Comparison of ENCODE assay signal across 21 cellular contexts in genomic region chr2:160920061-160920460, GRCh38.
DNase-seq lines count a peak whose midpoint lies in the region; ATAC-seq lines count a peak whose summit lies in the region.
"Had no signal": no experiment of that assay in that cellular context is flagged by ENCODE, and none has a peak within 500 bp of the region (broad histone marks: within the 10 kb centered on the region; RNA-seq: fewer than 3 reads in every experiment).

No MANE protein-coding gene starts in this region.

- H3K9me3 ChIP-seq in adipocyte (ENCODE audit: control insufficient read depth, low read length) (no peaks in the 10 kb centered on the region), mesenchymal stem cell (ENCODE audit: control insufficient read depth, low read length) (no peaks in the 10 kb centered on the region), skeletal muscle satellite cell (replicated peaks; ENCODE audit: low read length) (no peaks in the 10 kb centered on the region)
- H3K9me3 ChIP-seq: adrenal gland had no signal

- H2BK15ac ChIP-seq in mesenchymal stem cell (ENCODE audit: low read depth, poor library complexity, severe bottlenecking), result no peak overlapping the region

- H3K36me3 ChIP-seq in ACC112 (ENCODE audit: insufficient read depth, low read length), result no peaks in the 10 kb centered on the region
- H3K36me3 ChIP-seq in adipocyte (ENCODE audit: control insufficient read depth, insufficient read depth, low read length, severe bottlenecking), result no peaks in the 10 kb centered on the region
- H3K36me3 ChIP-seq in mesenchymal stem cell (ENCODE audit: control insufficient read depth in 1 of 2, insufficient read depth in 2 of 2, low read depth in 1 of 2, low read length in 2 of 2), result no peaks in the 10 kb centered on the region
- no peaks in the 10 kb centered on the region for H3K36me3 ChIP-seq in skeletal muscle satellite cell (ENCODE audit: insufficient read depth, low read length)
- H3K36me3 ChIP-seq: adrenal gland had no signal

- no peak overlapping the region for H3K27ac Mint-ChIP-seq in stimulated activated naive B cell treated with anti-CD40 and anti-IgM and Interleukin-4, amounts not matched to agents 10 μg/mL and 1 μg/mL and 100 μg/mL, for 72 hours
- H3K27ac Mint-ChIP-seq: activated CD8-positive, alpha-beta memory T cell treated with anti-CD3 and anti-CD28 coated beads, Interleukin-2, amount 10 ng/mL, durations not matched to agents 7 days and 5 days; CD4-positive, CD25-positive, alpha-beta regulatory T cell; T-helper 2 cell treated with Interferon-gamma antibody and Interleukin-4, amounts not matched to agents 5 μg/mL and 100 μg/mL, for 36 hours had no signal

- H4K91ac ChIP-seq in mesenchymal stem cell (ENCODE audit: low read length), result peak overlapping the region; percentile 50

- no peak overlapping the region for H3K4me3 Mint-ChIP-seq in stimulated activated naive B cell treated with anti-CD40 and anti-IgM and Interleukin-4, amounts not matched to agents 10 μg/mL and 1 μg/mL and 100 μg/mL, for 72 hours
- H3K4me3 Mint-ChIP-seq: activated CD8-positive, alpha-beta memory T cell treated with anti-CD3 and anti-CD28 coated beads, Interleukin-2, amount 10 ng/mL, durations not matched to agents 7 days and 5 days; CD4-positive, CD25-positive, alpha-beta regulatory T cell; T-helper 2 cell treated with Interferon-gamma antibody and Interleukin-4, amounts not matched to agents 5 μg/mL and 100 μg/mL, for 36 hours had no signal

- H3K79me1 ChIP-seq in mesenchymal stem cell (replicated peaks; ENCODE audit: low read length, poor library complexity, severe bottlenecking), result no peaks in the 10 kb centered on the region

- H3K79me2 ChIP-seq in ACC112 (ENCODE audit: control insufficient read depth, insufficient read depth, low read length, unreplicated experiment), result no peaks in the 10 kb centered on the region

- no peak overlapping the region for H3K23ac ChIP-seq in mesenchymal stem cell (ENCODE audit: low read length in 2 of 2)

- peaks cover 0 to 6% of the 10 kb centered on the region in 2 donors for H3K27me3 Mint-ChIP-seq in stimulated activated naive B cell treated with anti-CD40 and anti-IgM and Interleukin-4, amounts not matched to agents 10 μg/mL and 1 μg/mL and 100 μg/mL, for 72 hours

- ATAC-seq in HG02973 (IDR thresholded peaks at IDR 0.05; ENCODE audit: unreplicated experiment), result no peak
- no peak for ATAC-seq in stimulated activated naive B cell treated with anti-CD40 and anti-IgM and Interleukin-4, amounts not matched to agents 10 μg/mL and 1 μg/mL and 100 μg/mL, for 72 hours (replicated peaks)
- ATAC-seq: activated CD4-positive, CD25-positive, alpha-beta regulatory T cell treated with anti-CD3 and anti-CD28 coated beads, Interleukin-2, amount 50 U/mL, for 24 hours; activated CD8-positive, alpha-beta memory T cell treated with anti-CD3 and anti-CD28 coated beads, Interleukin-2, amount 10 ng/mL, durations not matched to agents 7 days and 5 days had no signal

- peaks cover 38% of the 10 kb centered on the region for H3K4me1 ChIP-seq in ACC112 (ENCODE audit: control insufficient read depth, insufficient read depth, low read length, unreplicated experiment)
- H3K4me1 ChIP-seq in adipocyte (ENCODE audit: control insufficient read depth, insufficient read depth, low read length), result peaks cover 31% of the 10 kb centered on the region
- H3K4me1 ChIP-seq in mesenchymal stem cell (ENCODE audit: control insufficient read depth, insufficient read depth, low read depth, low read length), result peaks cover 4% of the 10 kb centered on the region
- H3K4me1 ChIP-seq in skeletal muscle satellite cell (ENCODE audit: control insufficient read depth, insufficient read depth, low read length), result peaks cover 19% of the 10 kb centered on the region

- H3K27ac ChIP-seq in ACC112 (ENCODE audit: low read depth, low read length) (peak overlapping the region; percentile 87), mesenchymal stem cell (ENCODE audit: low read length, poor library complexity, severe bottlenecking) (no peak overlapping the region)
- H3K27ac ChIP-seq: adrenal gland had no signal

- H3K27me3 ChIP-seq in ACC112 (ENCODE audit: insufficient read depth, low read length) (no peaks in the 10 kb centered on the region), adipocyte (replicated peaks; ENCODE audit: control insufficient read depth, insufficient read depth, low read length) (no peaks in the 10 kb centered on the region), mesenchymal stem cell (ENCODE audit: control insufficient read depth in 1 of 2, insufficient read depth in 1 of 2, low read length in 2 of 2) (no peaks in the 10 kb centered on the region), skeletal muscle satellite cell (ENCODE audit: control insufficient read depth, insufficient read depth, low read length) (no peaks in the 10 kb centered on the region)
- H3K27me3 ChIP-seq: adrenal gland had no signal

- H3K4me1 Mint-ChIP-seq in stimulated activated naive B cell treated with anti-CD40 and anti-IgM and Interleukin-4, amounts not matched to agents 10 μg/mL and 1 μg/mL and 100 μg/mL, for 72 hours, result no peaks in the 10 kb centered on the region
- H3K4me1 Mint-ChIP-seq: activated CD8-positive, alpha-beta memory T cell treated with anti-CD3 and anti-CD28 coated beads, Interleukin-2, amount 10 ng/mL, durations not matched to agents 7 days and 5 days; CD4-positive, CD25-positive, alpha-beta regulatory T cell had no signal

- H3K4me2 ChIP-seq in mesenchymal stem cell (ENCODE audit: low read length, poor library complexity, severe bottlenecking) (no peak overlapping the region), skeletal muscle satellite cell (ENCODE audit: low read length) (peak overlapping the region; percentile 73)

- H2BK12ac ChIP-seq in mesenchymal stem cell (ENCODE audit: low read length in 2 of 2), result no peak overlapping the region

- no peak overlapping the region for H3K4ac ChIP-seq in mesenchymal stem cell (ENCODE audit: low read depth in 1 of 2, low read length in 2 of 2)

- H4K8ac ChIP-seq in mesenchymal stem cell (ENCODE audit: low read length), result no peak overlapping the region

- H3K9ac ChIP-seq in adipocyte (ENCODE audit: low read length), result peak overlapping the region; percentile 76
- peak overlapping the region; percentile 90 for H3K9ac ChIP-seq in mesenchymal stem cell (ENCODE audit: low read length)
- peak overlapping the region; percentile 45 for H3K9ac ChIP-seq in skeletal muscle satellite cell (ENCODE audit: low read depth, low read length)

- 78% methylated on average over 1 of the region's 1 CpG for WGBS in mesenchymal stem cell

- peak overlapping the region; percentile 33 to 50 for H3K18ac ChIP-seq in mesenchymal stem cell (ENCODE audit: low read depth in 1 of 2, low read length in 2 of 2)

- no peak overlapping the region for H3K14ac ChIP-seq in mesenchymal stem cell (ENCODE audit: low read length in 2 of 2)

- no peak overlapping the region for H2AK5ac ChIP-seq in mesenchymal stem cell (ENCODE audit: low read length, severe bottlenecking)

- DNase-seq in adipocyte (ENCODE audit: low read depth) (peak; percentile 45), mesenchymal stem cell (no peak), NCI-H345 (lab: John Stamatoyannopoulos, UW) (no peak), DMS114 treated with DMSO at 0.1 percent for 48 hours (lab: John Stamatoyannopoulos, UW; ENCODE audit: unreplicated experiment) (no peak)
- DNase-seq in stimulated activated naive B cell treated with anti-CD40 and anti-IgM and Interleukin-4, amounts not matched to agents 10 μg/mL and 1 μg/mL and 100 μg/mL, for 72 hours, result no peak
- DNase-seq: ACHN; activated CD8-positive, alpha-beta memory T cell treated with anti-CD3 and anti-CD28 coated beads, Interleukin-2, amount 10 ng/mL, durations not matched to agents 7 days and 5 days; adrenal gland; CD4-positive, CD25-positive, alpha-beta regulatory T cell; central memory CD4-positive, alpha-beta T cell; effector CD8-positive, alpha-beta T cell; NCI-H1417 treated with DMSO at 0.1 percent for 48 hours; NCI-H69; OCI-M1; SIG-M5; stimulated activated CD4-positive, alpha-beta T cell treated with anti-CD3 and anti-CD28 coated beads, Interleukin-12 subunit alpha, Interleukin-12 subunit beta, amount 100 ng/mL, for 4 hours had no signal

- no peaks in the 10 kb centered on the region for H3K36me3 Mint-ChIP-seq in stimulated activated naive B cell treated with anti-CD40 and anti-IgM and Interleukin-4, amounts not matched to agents 10 μg/mL and 1 μg/mL and 100 μg/mL, for 72 hours
- H3K36me3 Mint-ChIP-seq: activated CD8-positive, alpha-beta memory T cell treated with anti-CD3 and anti-CD28 coated beads, Interleukin-2, amount 10 ng/mL, durations not matched to agents 7 days and 5 days; CD4-positive, CD25-positive, alpha-beta regulatory T cell had no signal

- H2BK120ac ChIP-seq in mesenchymal stem cell (ENCODE audit: low read depth, low read length), result peak overlapping the region; percentile 34

- H2BK5ac ChIP-seq in mesenchymal stem cell (ENCODE audit: low read depth, low read length, poor library complexity, severe bottlenecking), result no peak overlapping the region

- peaks cover 0 to 2% of the 10 kb centered on the region in 2 donors for H3K9me3 Mint-ChIP-seq in stimulated activated naive B cell treated with anti-CD40 and anti-IgM and Interleukin-4, amounts not matched to agents 10 μg/mL and 1 μg/mL and 100 μg/mL, for 72 hours
- H3K9me3 Mint-ChIP-seq: T-helper 2 cell treated with Interferon-gamma antibody and Interleukin-4, amounts not matched to agents 5 μg/mL and 100 μg/mL, for 36 hours had no signal

- H2AFZ ChIP-seq in ACC112 (ENCODE audit: low read length, unreplicated experiment), result peak overlapping the region; percentile 86
- no peak overlapping the region for H2AFZ ChIP-seq in mesenchymal stem cell (ENCODE audit: low read depth, low read length)

- H3K4me3 ChIP-seq in ACC112 (ENCODE audit: low read depth, low read length) (peak overlapping the region; percentile 52; the same call in 1 of the 2 replicates), adipocyte (ENCODE audit: low read length) (peak overlapping the region; percentile 61), mesenchymal stem cell (ENCODE audit: insufficient read depth in 1 of 2, low read depth in 1 of 2, low read length in 2 of 2) (no peak overlapping the region), skeletal muscle satellite cell (ENCODE audit: low read length) (no peak overlapping the region)
- H3K4me3 ChIP-seq: adrenal gland had no signal

Comparison
In these comparisons a context has a peak if more than half of its experiments do, and no peak if none do; other contexts are left out.
1. H3K4me3 ChIP-seq: peak in ACC112 (single experiment) and adipocyte (single experiment); none in mesenchymal stem cell (0 of 2) and skeletal muscle satellite cell (single experiment).
2. Peak in every context shown above with its lines, with median percentiles within 50 percentile points of each other: H3K9ac ChIP-seq.